ENCODE assay signal across 1 cellular context in the genomic region with DNA sequence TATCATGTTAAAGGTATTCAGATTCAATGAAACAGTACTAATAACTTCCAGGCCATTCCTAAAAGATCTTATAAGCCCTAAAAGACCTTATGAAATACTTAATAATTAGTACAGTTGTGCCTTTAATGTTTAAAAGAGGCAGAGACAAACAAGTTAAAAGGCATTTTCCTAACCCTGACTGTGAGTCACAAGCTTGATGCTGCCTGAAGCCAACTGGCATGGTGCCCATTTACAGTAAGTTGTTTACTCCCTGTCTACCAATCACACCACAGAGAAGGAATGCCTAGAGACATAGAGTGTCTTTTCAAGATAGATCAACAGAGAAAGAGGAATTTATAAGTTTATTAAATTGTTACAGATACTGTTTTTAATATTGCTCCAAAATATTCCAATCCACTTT.
TF ChIP-seq lines count a peak whose summit lies in the region.

No MANE protein-coding gene starts in this region.

TF ChIP-seq in GM12878, 131 proteins besides CTCF, POLR2A, EP300 and RAD21:
- TF ChIP-seq BMI1 (IDR thresholded peaks at IDR 0.05; ENCODE audit: borderline replicate concordance) (no peak), SMAD1 (IDR thresholded peaks at IDR 0.05; ENCODE audit: low read depth, partially characterized antibody) (peak; percentile 76)
